ENCODE assay signal across 21 cellular contexts in the genomic region with DNA sequence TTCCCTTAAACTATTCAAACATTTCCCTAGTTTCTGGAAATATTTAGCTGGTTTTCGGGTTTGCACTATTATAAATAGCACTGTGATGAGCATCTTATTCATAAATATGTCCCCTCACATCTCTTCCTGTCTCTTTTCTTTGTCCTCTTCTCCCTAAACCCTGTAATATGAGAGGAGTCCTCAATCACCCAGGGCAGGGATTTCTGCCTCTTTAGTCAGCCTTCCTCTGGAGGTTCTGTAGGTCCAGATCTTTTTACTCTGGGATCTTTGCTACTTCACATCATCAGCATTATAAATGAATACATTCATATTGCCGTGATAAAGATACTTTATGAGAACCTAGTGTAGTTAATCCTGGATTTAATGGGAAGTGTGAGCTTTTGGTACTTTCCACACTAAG.
"Had no signal": no experiment of that assay in that cellular context is flagged by ENCODE, and none has a peak within 500 bp of the region (broad histone marks: within the 10 kb centered on the region; RNA-seq: fewer than 3 reads in every experiment).

No MANE protein-coding gene starts in this region.

- H3K27ac ChIP-seq: adrenal gland, epithelial cell of prostate, left lung, sigmoid colon, spleen, testis, vagina had no signal

- H3K36me3 ChIP-seq: adrenal gland, left lung, sigmoid colon, spleen, vagina had no signal

- DNase-seq: activated B cell treated with CpG ODN at 0.5 μM for 24 hours; activated CD4-positive, alpha-beta T cell treated with anti-CD3 and anti-CD28 coated beads for 36 hours; activated CD4-positive, alpha-beta T cell treated with anti-CD3 and anti-CD28 coated beads, Interleukin-2, amount 50 U/mL, for 4 hours; activated CD8-positive, alpha-beta memory T cell treated with anti-CD3 and anti-CD28 coated beads for 24 hours; activated CD8-positive, alpha-beta memory T cell treated with anti-CD3 and anti-CD28 coated beads, Interleukin-2, amount 50 U/mL, for 4 hours; activated naive CD4-positive, alpha-beta T cell; activated T-cell treated with anti-CD3 and anti-CD28 coated beads, Interleukin-2, amount 50 U/mL, for 4 hours; adrenal gland; cerebellar nuclear complex; cortex of kidney; immature natural killer cell; left lung; midbrain; sigmoid colon; spleen; stimulated activated CD4-positive, alpha-beta T cell treated with anti-CD3 and anti-CD28 coated beads, Interleukin-4, amount 100 ng/mL, for 1 hour; stimulated activated naive CD4-positive, alpha-beta T cell; T1000; testis had no signal

- H3K4me3 ChIP-seq: adrenal gland, left lung, sigmoid colon, spleen, testis, vagina had no signal

- H3K4me1 ChIP-seq: adrenal gland, left lung, sigmoid colon, testis, vagina had no signal

- ATAC-seq: activated CD4-positive, alpha-beta T cell treated with anti-CD3 and anti-CD28 coated beads for 36 hours; activated T-cell treated with anti-CD3 and anti-CD28 coated beads, Interleukin-2, amount 50 U/mL, for 4 hours; left lung had no signal

- H3K27me3 ChIP-seq: adrenal gland, left lung, sigmoid colon, spleen, testis, vagina had no signal

- H3K9me3 ChIP-seq: adrenal gland, left lung, sigmoid colon, spleen, testis, vagina had no signal
